Comparison of ENCODE assay signal across 1 cellular context in the genomic region with DNA sequence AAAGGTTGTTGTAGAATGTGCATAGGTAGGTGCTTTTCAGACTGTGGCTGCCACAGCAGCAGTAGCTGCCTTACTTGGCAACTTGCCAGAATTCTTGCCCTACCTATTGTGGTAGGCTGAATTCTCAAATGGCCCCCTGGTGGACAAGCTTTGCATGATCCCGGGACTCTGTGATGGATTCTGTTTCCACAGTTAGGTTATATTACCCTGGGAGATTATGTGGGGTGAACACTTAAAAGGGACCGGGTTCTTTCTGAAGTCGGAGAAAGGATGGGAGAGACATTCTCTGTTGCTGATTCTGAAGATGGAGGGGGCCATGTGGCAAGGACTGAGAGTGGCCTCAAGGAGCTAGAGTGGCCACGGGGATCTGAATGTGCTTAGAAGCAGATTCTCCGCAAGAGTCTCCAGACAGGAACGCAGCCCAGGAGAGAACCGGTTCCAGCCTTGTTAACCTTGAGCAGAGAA.
TF ChIP-seq lines count a peak whose summit lies in the region.

No MANE protein-coding gene starts in this region.

TF ChIP-seq in HepG2, 621 proteins besides CTCF, POLR2A, EP300 and RAD21 (continued from another document and continues in another):
- TF ChIP-seq, protein P1, sequence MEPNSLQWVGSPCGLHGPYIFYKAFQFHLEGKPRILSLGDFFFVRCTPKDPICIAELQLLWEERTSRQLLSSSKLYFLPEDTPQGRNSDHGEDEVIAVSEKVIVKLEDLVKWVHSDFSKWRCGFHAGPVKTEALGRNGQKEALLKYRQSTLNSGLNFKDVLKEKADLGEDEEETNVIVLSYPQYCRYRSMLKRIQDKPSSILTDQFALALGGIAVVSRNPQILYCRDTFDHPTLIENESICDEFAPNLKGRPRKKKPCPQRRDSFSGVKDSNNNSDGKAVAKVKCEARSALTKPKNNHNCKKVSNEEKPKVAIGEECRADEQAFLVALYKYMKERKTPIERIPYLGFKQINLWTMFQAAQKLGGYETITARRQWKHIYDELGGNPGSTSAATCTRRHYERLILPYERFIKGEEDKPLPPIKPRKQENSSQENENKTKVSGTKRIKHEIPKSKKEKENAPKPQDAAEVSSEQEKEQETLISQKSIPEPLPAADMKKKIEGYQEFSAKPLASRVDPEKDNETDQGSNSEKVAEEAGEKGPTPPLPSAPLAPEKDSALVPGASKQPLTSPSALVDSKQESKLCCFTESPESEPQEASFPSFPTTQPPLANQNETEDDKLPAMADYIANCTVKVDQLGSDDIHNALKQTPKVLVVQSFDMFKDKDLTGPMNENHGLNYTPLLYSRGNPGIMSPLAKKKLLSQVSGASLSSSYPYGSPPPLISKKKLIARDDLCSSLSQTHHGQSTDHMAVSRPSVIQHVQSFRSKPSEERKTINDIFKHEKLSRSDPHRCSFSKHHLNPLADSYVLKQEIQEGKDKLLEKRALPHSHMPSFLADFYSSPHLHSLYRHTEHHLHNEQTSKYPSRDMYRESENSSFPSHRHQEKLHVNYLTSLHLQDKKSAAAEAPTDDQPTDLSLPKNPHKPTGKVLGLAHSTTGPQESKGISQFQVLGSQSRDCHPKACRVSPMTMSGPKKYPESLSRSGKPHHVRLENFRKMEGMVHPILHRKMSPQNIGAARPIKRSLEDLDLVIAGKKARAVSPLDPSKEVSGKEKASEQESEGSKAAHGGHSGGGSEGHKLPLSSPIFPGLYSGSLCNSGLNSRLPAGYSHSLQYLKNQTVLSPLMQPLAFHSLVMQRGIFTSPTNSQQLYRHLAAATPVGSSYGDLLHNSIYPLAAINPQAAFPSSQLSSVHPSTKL (CRISPR knock-in tag; IDR thresholded peaks at IDR 0.05) = peak; percentile 48; the same call in 1 of the 2 replicates
- TF ChIP-seq ARNT2 (CRISPR knock-in tag; IDR thresholded peaks at IDR 0.05; ENCODE audit: low read depth) (peak; percentile 39; the same call in 1 of the 2 replicates), TEAD3 (CRISPR knock-in tag; optimal IDR thresholded peaks at IDR 0.05; ENCODE audit: borderline replicate concordance) (peak; percentile 44), ZNF441 (CRISPR knock-in tag; IDR thresholded peaks at IDR 0.05; ENCODE audit: borderline replicate concordance) (no peak), ZNF580 (CRISPR knock-in tag; IDR thresholded peaks at IDR 0.05; ENCODE audit: borderline replicate concordance, low read depth) (0 out of 2 replicates have a peak, but pooled peaks have one; percentile 29), FOXC1 (CRISPR knock-in tag; IDR thresholded peaks at IDR 0.05; ENCODE audit: borderline replicate concordance) (no peak), TARDBP (CRISPR knock-in tag; IDR thresholded peaks at IDR 0.05) (0 out of 2 replicates have a peak, but pooled peaks have one; percentile 35), AGO1 (IDR thresholded peaks at IDR 0.05; ENCODE audit: low read depth, low read length, poor library complexity, severe bottlenecking) (no peak), MYNN (CRISPR knock-in tag; IDR thresholded peaks at IDR 0.05; ENCODE audit: low read depth) (no peak), HOXA7 (CRISPR knock-in tag; IDR thresholded peaks at IDR 0.05) (no peak), NR0B2 (CRISPR knock-in tag; IDR thresholded peaks at IDR 0.05) (no peak), CBFB (CRISPR knock-in tag; IDR thresholded peaks at IDR 0.05) (no peak), RBM39 (IDR thresholded peaks at IDR 0.05; ENCODE audit: low read depth, low read length, poor library complexity, severe bottlenecking) (no peak), ZFP90 (CRISPR knock-in tag; IDR thresholded peaks at IDR 0.05; ENCODE audit: borderline replicate concordance) (0 out of 2 replicates have a peak, but pooled peaks have one; percentile 36), MIXL1 (CRISPR knock-in tag; IDR thresholded peaks at IDR 0.05) (0 out of 2 replicates have a peak, but pooled peaks have one; percentile 33), TFE3 (CRISPR knock-in tag; IDR thresholded peaks at IDR 0.05) (no peak), ELF3 (CRISPR knock-in tag; IDR thresholded peaks at IDR 0.05) (0 out of 2 replicates have a peak, but pooled peaks have one; percentile 24), KAT7 (CRISPR knock-in tag; IDR thresholded peaks at IDR 0.05; ENCODE audit: borderline replicate concordance) (no peak), ASH2L (IDR thresholded peaks at IDR 0.05; ENCODE audit: insufficient read length, low read depth, low read length) (peak; percentile 39), ISL2 (CRISPR knock-in tag; IDR thresholded peaks at IDR 0.05) (no peak), ZNF652 (CRISPR knock-in tag; IDR thresholded peaks at IDR 0.05; ENCODE audit: borderline replicate concordance, low read depth) (no peak), STAG1 (CRISPR knock-in tag; IDR thresholded peaks at IDR 0.05) (peak; percentile 60), KDM6A (CRISPR knock-in tag; IDR thresholded peaks at IDR 0.05; ENCODE audit: low read depth) (no peak), SOX5 (CRISPR knock-in tag; IDR thresholded peaks at IDR 0.05; ENCODE audit: borderline replicate concordance) (peak; percentile 50; the same call in 1 of the 2 replicates), ZNF329 (CRISPR knock-in tag; IDR thresholded peaks at IDR 0.05; ENCODE audit: low read depth) (no peak), ZNF543 (CRISPR knock-in tag; IDR thresholded peaks at IDR 0.05) (peak; percentile 100), ERF (CRISPR knock-in tag; IDR thresholded peaks at IDR 0.05) (0 out of 2 replicates have a peak, but pooled peaks have one; percentile 39), EED (CRISPR knock-in tag; IDR thresholded peaks at IDR 0.05) (no peak), TCF12 (IDR thresholded peaks at IDR 0.05) (no peak), TCF12 (CRISPR knock-in tag; IDR thresholded peaks at IDR 0.05) (no peak), NFIC (IDR thresholded peaks at IDR 0.05; ENCODE audit: low read length) (peak; percentile 82; the same call in 1 of the 2 replicates), HNRNPH1 (optimal IDR thresholded peaks at IDR 0.05; ENCODE audit: low read depth, low read length) (no peak), HMGXB4 (CRISPR knock-in tag; IDR thresholded peaks at IDR 0.05; ENCODE audit: borderline replicate concordance in 1 of 2, low read depth in 1 of 2) (peak; percentile 34 to 52; a peak in 1 of 4 replicates), ZFP82 (CRISPR knock-in tag; IDR thresholded peaks at IDR 0.05; ENCODE audit: borderline replicate concordance) (no peak), ZNF761 (CRISPR knock-in tag; conservative IDR thresholded peaks at IDR 0.05) (no peak), LCORL (IDR thresholded peaks at IDR 0.05) (peak; percentile 100), LCORL (CRISPR knock-in tag; IDR thresholded peaks at IDR 0.05) (no peak; the same call in 1 of the 2 replicates), MXI1 (IDR thresholded peaks at IDR 0.05; ENCODE audit: borderline replicate concordance, low read depth, low read length) (peak; percentile 78), SOX6 (IDR thresholded peaks at IDR 0.05) (no peak), SOX6 (CRISPR knock-in tag; IDR thresholded peaks at IDR 0.05) (peak; percentile 60), HDAC2 (CRISPR knock-in tag; IDR thresholded peaks at IDR 0.05) (0 out of 2 replicates have a peak, but pooled peaks have one; percentile 17), CSRNP1 (CRISPR knock-in tag; IDR thresholded peaks at IDR 0.05) (no peak), PHF5A (CRISPR knock-in tag; IDR thresholded peaks at IDR 0.05; ENCODE audit: low read depth, unreplicated experiment) (no peak)
- TF ChIP-seq, protein P2, sequence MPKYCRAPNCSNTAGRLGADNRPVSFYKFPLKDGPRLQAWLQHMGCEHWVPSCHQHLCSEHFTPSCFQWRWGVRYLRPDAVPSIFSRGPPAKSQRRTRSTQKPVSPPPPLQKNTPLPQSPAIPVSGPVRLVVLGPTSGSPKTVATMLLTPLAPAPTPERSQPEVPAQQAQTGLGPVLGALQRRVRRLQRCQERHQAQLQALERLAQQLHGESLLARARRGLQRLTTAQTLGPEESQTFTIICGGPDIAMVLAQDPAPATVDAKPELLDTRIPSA (CRISPR knock-in tag; IDR thresholded peaks at IDR 0.05; ENCODE audit: borderline replicate concordance) = no peak
- TF ChIP-seq, protein P3, sequence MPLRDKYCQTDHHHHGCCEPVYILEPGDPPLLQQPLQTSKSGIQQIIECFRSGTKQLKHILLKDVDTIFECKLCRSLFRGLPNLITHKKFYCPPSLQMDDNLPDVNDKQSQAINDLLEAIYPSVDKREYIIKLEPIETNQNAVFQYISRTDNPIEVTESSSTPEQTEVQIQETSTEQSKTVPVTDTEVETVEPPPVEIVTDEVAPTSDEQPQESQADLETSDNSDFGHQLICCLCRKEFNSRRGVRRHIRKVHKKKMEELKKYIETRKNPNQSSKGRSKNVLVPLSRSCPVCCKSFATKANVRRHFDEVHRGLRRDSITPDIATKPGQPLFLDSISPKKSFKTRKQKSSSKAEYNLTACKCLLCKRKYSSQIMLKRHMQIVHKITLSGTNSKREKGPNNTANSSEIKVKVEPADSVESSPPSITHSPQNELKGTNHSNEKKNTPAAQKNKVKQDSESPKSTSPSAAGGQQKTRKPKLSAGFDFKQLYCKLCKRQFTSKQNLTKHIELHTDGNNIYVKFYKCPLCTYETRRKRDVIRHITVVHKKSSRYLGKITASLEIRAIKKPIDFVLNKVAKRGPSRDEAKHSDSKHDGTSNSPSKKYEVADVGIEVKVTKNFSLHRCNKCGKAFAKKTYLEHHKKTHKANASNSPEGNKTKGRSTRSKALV (CRISPR knock-in tag; IDR thresholded peaks at IDR 0.05) = no peak
- TF ChIP-seq, protein P4, sequence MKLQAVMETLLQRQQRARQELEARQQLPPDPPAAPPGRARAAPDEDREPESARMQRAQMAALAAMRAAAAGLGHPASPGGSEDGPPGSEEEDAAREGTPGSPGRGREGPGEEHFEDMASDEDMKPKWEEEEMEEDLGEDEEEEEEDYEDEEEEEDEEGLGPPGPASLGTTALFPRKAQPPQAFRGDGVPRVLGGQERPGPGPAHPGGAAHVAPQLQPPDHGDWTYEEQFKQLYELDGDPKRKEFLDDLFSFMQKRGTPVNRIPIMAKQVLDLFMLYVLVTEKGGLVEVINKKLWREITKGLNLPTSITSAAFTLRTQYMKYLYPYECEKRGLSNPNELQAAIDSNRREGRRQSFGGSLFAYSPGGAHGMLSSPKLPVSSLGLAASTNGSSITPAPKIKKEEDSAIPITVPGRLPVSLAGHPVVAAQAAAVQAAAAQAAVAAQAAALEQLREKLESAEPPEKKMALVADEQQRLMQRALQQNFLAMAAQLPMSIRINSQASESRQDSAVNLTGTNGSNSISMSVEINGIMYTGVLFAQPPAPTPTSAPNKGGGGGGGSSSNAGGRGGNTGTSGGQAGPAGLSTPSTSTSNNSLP (IDR thresholded peaks at IDR 0.05; ENCODE audit: low read depth, low read length) = 0 out of 2 replicates have a peak, but pooled peaks have one; percentile 18
- TF ChIP-seq, protein P5, sequence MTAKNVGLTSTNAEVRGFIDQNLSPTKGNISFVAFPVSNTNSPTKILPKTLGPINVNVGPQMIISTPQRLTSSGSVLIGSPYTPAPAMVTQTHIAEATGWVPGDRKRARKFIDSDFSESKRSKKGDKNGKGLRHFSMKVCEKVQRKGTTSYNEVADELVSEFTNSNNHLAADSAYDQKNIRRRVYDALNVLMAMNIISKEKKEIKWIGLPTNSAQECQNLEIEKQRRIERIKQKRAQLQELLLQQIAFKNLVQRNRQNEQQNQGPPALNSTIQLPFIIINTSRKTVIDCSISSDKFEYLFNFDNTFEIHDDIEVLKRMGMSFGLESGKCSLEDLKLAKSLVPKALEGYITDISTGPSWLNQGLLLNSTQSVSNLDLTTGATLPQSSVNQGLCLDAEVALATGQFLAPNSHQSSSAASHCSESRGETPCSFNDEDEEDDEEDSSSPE (CRISPR knock-in tag; IDR thresholded peaks at IDR 0.05) = 0 out of 2 replicates have a peak, but pooled peaks have one; percentile 19
